In the genomic region with DNA sequence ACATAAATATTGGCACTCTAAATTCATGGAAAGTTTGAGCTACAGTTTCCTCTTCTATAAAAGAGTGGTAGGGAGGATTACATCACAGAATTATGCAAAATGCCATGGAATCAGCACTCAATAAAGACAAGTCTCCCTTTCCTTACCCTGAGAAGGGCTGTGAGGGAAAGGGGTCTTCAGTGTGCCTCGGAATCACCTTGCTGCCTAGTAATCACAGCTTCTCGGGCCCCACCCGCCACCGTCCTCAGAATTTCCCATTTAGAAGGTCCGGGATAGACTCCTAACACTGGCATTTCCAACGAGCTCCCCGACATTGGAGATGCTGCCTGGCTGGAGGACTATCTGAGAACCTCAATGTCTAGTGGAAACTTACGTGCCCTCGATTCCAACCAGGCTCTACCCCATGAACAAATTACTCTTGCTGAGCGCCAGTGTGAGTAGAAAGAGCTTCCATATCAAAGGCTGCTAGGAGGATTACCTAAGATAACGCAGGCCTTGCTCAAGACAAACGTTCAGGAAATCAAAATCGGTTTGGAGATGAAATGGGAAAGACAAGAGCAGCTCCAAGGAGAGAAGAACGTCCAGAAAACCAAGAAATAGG, we compare ENCODE assay signal across 8 cellular contexts.
DNase-seq lines count a peak whose midpoint lies in the region; ATAC-seq and TF ChIP-seq lines count a peak whose summit lies in the region.

No MANE protein-coding gene starts in this region.

- no peaks in the 10 kb centered on the region for H3K27me3 ChIP-seq in CD4-positive, alpha-beta memory T cell (ENCODE audit: insufficient read depth, low read length)
- H3K27me3 ChIP-seq in hepatocyte, result no peaks in the 10 kb centered on the region

- H3K9me3 ChIP-seq in CD4-positive, alpha-beta memory T cell (ENCODE audit: control insufficient read depth in 1 of 2, low read length in 2 of 2), result no peaks in the 10 kb centered on the region
- H3K9me3 ChIP-seq in hepatocyte (ENCODE audit: low read depth), result no peaks in the 10 kb centered on the region

- no peaks in the 10 kb centered on the region for H3K9me3 Mint-ChIP-seq in CD4-positive, alpha-beta memory T cell
- no peaks in the 10 kb centered on the region for H3K9me3 Mint-ChIP-seq in activated T-cell treated with anti-CD3 and anti-CD28 coated beads, Interleukin-2, amount 50 U/mL, for 4 hours

- peak overlapping the region; percentile 80 for H3K4me2 ChIP-seq in hepatocyte

- H3K36me3 Mint-ChIP-seq in CD4-positive, alpha-beta memory T cell, result peaks cover 0 to 1% of the 10 kb centered on the region in 2 donors
- peaks cover 2% of the 10 kb centered on the region for H3K36me3 Mint-ChIP-seq in activated T-cell treated with anti-CD3 and anti-CD28 coated beads, Interleukin-2, amount 50 U/mL, for 4 hours (ENCODE audit: insufficient read depth)

- CTCF ChIA-PET in CD4-positive, alpha-beta memory T cell (lab: Charles Lee; ENCODE audit: partially characterized antibody), result interaction anchor here (0.7 to 6.1 kb wide), 17 partner anchors 11 to 125 kb away, joined by 3 to 121 read pairs (median 17); a partner anchor contains a TSS

- peak overlapping the region in 1 of 2 donors; percentile 60 for H3K4me3 ChIP-seq in CD4-positive, alpha-beta memory T cell (ENCODE audit: low read length in 2 of 2)
- H3K4me3 ChIP-seq in hepatocyte, result no peak overlapping the region
- H3K4me3 ChIP-seq in skin epidermis, result peak overlapping the region; percentile 32 to 57 (median 43)

- H3K9me2 ChIP-seq in hepatocyte (replicated peaks; ENCODE audit: insufficient read depth), result no peaks in the 10 kb centered on the region

- H3K4me1 ChIP-seq in CD4-positive, alpha-beta memory T cell (ENCODE audit: insufficient read depth, low read length), result peaks cover 58% of the 10 kb centered on the region
- H3K4me1 ChIP-seq in hepatocyte (ENCODE audit: insufficient read depth), result peaks cover 44% of the 10 kb centered on the region

- H3K27me3 Mint-ChIP-seq in CD4-positive, alpha-beta memory T cell, result no peaks in the 10 kb centered on the region
- H3K27me3 Mint-ChIP-seq in activated T-cell treated with anti-CD3 and anti-CD28 coated beads, Interleukin-2, amount 50 U/mL, for 4 hours (ENCODE audit: low read depth), result no peaks in the 10 kb centered on the region

- H3K4me3 Mint-ChIP-seq in CD4-positive, alpha-beta memory T cell, result peak overlapping the region; percentile 79 to 97 (median 89)
- H3K4me3 Mint-ChIP-seq in activated T-cell treated with anti-CD3 and anti-CD28 coated beads, Interleukin-2, amount 50 U/mL, for 4 hours, result peak overlapping the region; percentile 90

- peaks cover 24 to 63% (median 41%) of the 10 kb centered on the region in 4 donors for H3K4me1 Mint-ChIP-seq in CD4-positive, alpha-beta memory T cell
- H3K4me1 Mint-ChIP-seq in activated T-cell treated with anti-CD3 and anti-CD28 coated beads, Interleukin-2, amount 50 U/mL, for 4 hours (ENCODE audit: low read depth), result peaks cover 48% of the 10 kb centered on the region

- no peak for TF ChIP-seq CTCF in hepatocyte (IDR thresholded peaks at IDR 0.05; ENCODE audit: poor library complexity)

- intact Hi-C loops in CD4-positive, alpha-beta memory T cell (cut with micrococcal nuclease), result loop anchor here (1.0 kb wide), 1 partner anchor 11 kb away; no protein-coding TSS in a partner anchor

- ATAC-seq in activated T-cell treated with anti-CD3 and anti-CD28 coated beads, Interleukin-2, amount 50 U/mL, for 4 hours, result no peak

- H2AFZ ChIP-seq in hepatocyte, result peak overlapping the region; percentile 66

- POLR2A ChIA-PET in CD4-positive, alpha-beta memory T cell (lab: Charles Lee; ENCODE audit: partially characterized antibody), result interaction anchor here (0.8 to 14.5 kb wide), 23 partner anchors 11 to 240 kb away, joined by 3 to 1104 read pairs (median 8); a partner anchor contains a TSS

- WGBS in hepatocyte (ENCODE audit: low lambda C conversion rate, missing lambda C conversion rate), result 60% methylated on average over 14 of the region's 14 CpGs

- H3K27ac Mint-ChIP-seq in CD4-positive, alpha-beta memory T cell, result peak overlapping the region; percentile 92 to 100 (median 95)

- no peaks in the 10 kb centered on the region for H3K36me3 ChIP-seq in CD4-positive, alpha-beta memory T cell (ENCODE audit: insufficient read depth, low read length)
- H3K36me3 ChIP-seq in hepatocyte (replicated peaks; ENCODE audit: insufficient read depth, low read depth), result no peaks in the 10 kb centered on the region

- H3K79me2 ChIP-seq in hepatocyte, result peaks cover 34% of the 10 kb centered on the region

- peak in 3 of 5 donors; percentile 25 to 62 (median 34) for DNase-seq in CD4-positive, alpha-beta memory T cell
- DNase-seq in M059J (ENCODE audit: low read depth), result peak; percentile 27
- no peak for DNase-seq in activated T-cell treated with anti-CD3 and anti-CD28 coated beads, Interleukin-2, amount 50 U/mL, for 4 hours
- peak; percentile 41 for DNase-seq in hepatocyte (ENCODE audit: low spot score)
- DNase-seq in KG1 (lab: John Stamatoyannopoulos, UW), result no peak
- no peak for DNase-seq in COLO829 (ENCODE audit: low spot score)
- no peak for DNase-seq in NK-92 treated with Interleukin-12 subunit alpha and Interleukin-12 subunit beta, amount 100 ng/mL, for 24 hours (lab: John Stamatoyannopoulos, UW)

- no peaks in the 10 kb centered on the region for H4K20me1 ChIP-seq in hepatocyte (ENCODE audit: insufficient read depth, poor library complexity, severe bottlenecking)

- H3K27ac ChIP-seq in CD4-positive, alpha-beta memory T cell (ENCODE audit: low read depth, low read length), result peak overlapping the region; percentile 91
- H3K27ac ChIP-seq in hepatocyte (peak overlapping the region; percentile 98), skin epidermis (peak overlapping the region; percentile 67 to 100 (median 99))

Comparison
In these comparisons a context has a peak if more than half of its experiments do, and no peak if none do; other contexts are left out.
1. DNase-seq: peak in CD4-positive, alpha-beta memory T cell (3 of 5), M059J (single experiment) and hepatocyte (single experiment); none in activated T-cell treated with anti-CD3 and anti-CD28 coated beads, Interleukin-2, amount 50 U/mL, for 4 hours (single experiment), KG1 (single experiment), COLO829 (single experiment) and NK-92 treated with Interleukin-12 subunit alpha and Interleukin-12 subunit beta, amount 100 ng/mL, for 24 hours (single experiment).
2. Peak in every context shown above with its lines, with median percentiles within 50 percentile points of each other: H3K27ac ChIP-seq.